ENCODE assay signal across 9 cellular contexts in genomic region chr19:45901432-45901903, GRCh38. TPM values are rescaled to one million over a fixed set of nuclear protein-coding genes. Genes with fewer than 3 reads are reported as not detected.
DNase-seq lines count a peak whose midpoint lies in the region; ATAC-seq and TF ChIP-seq lines count a peak whose summit lies in the region.
"Had no signal": no experiment of that assay in that cellular context is flagged by ENCODE, and none has a peak within 500 bp of the region (broad histone marks: within the 10 kb centered on the region; RNA-seq: fewer than 3 reads in every experiment).

No MANE protein-coding gene starts in this region.

- POLR2A ChIA-PET in Panc1 (lab: Charles Lee), result no interaction called here

- no peaks in the 10 kb centered on the region for H3K9me3 ChIP-seq in Panc1 (ENCODE audit: control insufficient read depth, insufficient read depth, low read depth, low read length)
- no peaks in the 10 kb centered on the region for H3K9me3 ChIP-seq in colonic mucosa
- no peaks in the 10 kb centered on the region for H3K9me3 ChIP-seq in transverse colon

- ATAC-seq in Panc1 (no peak), memory B cell (ENCODE audit: low read depth) (no peak), HG03432 (IDR thresholded peaks at IDR 0.05; ENCODE audit: unreplicated experiment) (no peak)

- H3K36me3 ChIP-seq in Panc1 (ENCODE audit: control insufficient read depth, insufficient read depth, low read length) (peaks cover 2% of the 10 kb centered on the region; the same call in 1 of the 2 replicates), colonic mucosa (no peaks in the 10 kb centered on the region), transverse colon (peaks cover 0 to 9% (median 0%) of the 10 kb centered on the region in 4 donors)

- BruUV-seq in Panc1 (replicated peaks; lab: Mats Ljungman, UMichigan), result no TSS peak

- H3K36me3 Mint-ChIP-seq in memory B cell, result peaks cover 11% of the 10 kb centered on the region

- no peak for TF ChIP-seq EP300 in transverse colon (IDR thresholded peaks at IDR 0.05; ENCODE audit: low read depth)

- WGBS in transverse colon (ENCODE audit: low coverage in 1 of 2), 2 donors, result 19% methylated on average over 63 of the region's 69 CpGs; no CpG with 5 or more reads in 1 of the 2 donors

- peak overlapping the region in 1 of 2 donors; percentile 83 for H3K9ac ChIP-seq in colonic mucosa (ENCODE audit: low read depth in 2 of 2, low read length in 2 of 2)

- H3K27ac Mint-ChIP-seq in memory B cell, result peak overlapping the region; percentile 78

- DNase-seq in DMS 273 (lab: John Stamatoyannopoulos, UW; ENCODE audit: unreplicated experiment) (peak; percentile 56), DMS 273 treated with DMSO at 0.1 percent for 48 hours (lab: John Stamatoyannopoulos, UW) (no peak), Panc1 (ENCODE audit: low read depth, low spot score) (no peak), colonic mucosa (peak; percentile 32), memory B cell (ENCODE audit: low spot score in 2 of 2) (peak in 1 of 2 donors; percentile 43), transverse colon (peak; percentile 48), GM10266 (ENCODE audit: extremely low spot score) (no peak)

- H3K4me1 ChIP-seq in Panc1 (ENCODE audit: control insufficient read depth, insufficient read depth, low read length), result peaks cover 3% of the 10 kb centered on the region
- H3K4me1 ChIP-seq in colonic mucosa, result peaks cover 11% of the 10 kb centered on the region
- H3K4me1 ChIP-seq in transverse colon, result peaks cover 13 to 29% (median 22%) of the 10 kb centered on the region in 4 donors

- no peak overlapping the region for H3K4me3 Mint-ChIP-seq in memory B cell

- TF ChIP-seq CTCF in Panc1 (IDR thresholded peaks at IDR 0.05) (no peak), colonic mucosa (IDR thresholded peaks at IDR 0.05) (no peak), transverse colon (IDR thresholded peaks at IDR 0.05) (no peak), GM10266 (IDR thresholded peaks at IDR 0.05; ENCODE audit: control insufficient read depth, insufficient read depth, low read depth, missing control alignments) (no peak)

- H3K27me3 ChIP-seq in Panc1 (ENCODE audit: control insufficient read depth, insufficient read depth, low read length), result no peaks in the 10 kb centered on the region
- no peaks in the 10 kb centered on the region for H3K27me3 ChIP-seq in colonic mucosa
- H3K27me3 ChIP-seq in transverse colon, result no peaks in the 10 kb centered on the region

- peaks cover 14% of the 10 kb centered on the region for H3K4me1 Mint-ChIP-seq in memory B cell

- TF ChIP-seq POLR2A in transverse colon (IDR thresholded peaks at IDR 0.05), result no peak

- H3K27me3 Mint-ChIP-seq in memory B cell, result peaks cover 3% of the 10 kb centered on the region

- no peak overlapping the region; the same call in 1 of the 2 replicates for H3K27ac ChIP-seq in Panc1 (ENCODE audit: low read length)
- no peak overlapping the region for H3K27ac ChIP-seq in colonic mucosa
- peak overlapping the region; percentile 75 to 92 (median 86) for H3K27ac ChIP-seq in transverse colon

- in situ Hi-C loops in Panc1 (cut with HindIII; ENCODE audit: low pct_unique_long_range_greater_than_20kb, low sequenced_read_pairs), result no loop called here
- in situ Hi-C loops in transverse colon (cut with MboI; ENCODE audit: low pct_ligation_motif_present in 1 of 4, low pct_unique_long_range_greater_than_20kb in 1 of 4, low sequenced_read_pairs in 3 of 4), result no loop called here

- CTCF ChIA-PET in Panc1 (lab: Charles Lee), result interaction anchor here (0.8 kb wide), 1 partner anchor 84 kb away, joined by 6 read pairs; no protein-coding TSS in a partner anchor

- peak overlapping the region; percentile 70 to 82 for H3K4me3 ChIP-seq in Panc1 (ENCODE audit: low read depth in 2 of 2, low read length in 2 of 2)
- peak overlapping the region; percentile 75 for H3K4me3 ChIP-seq in colonic mucosa
- H3K4me3 ChIP-seq in transverse colon, result peak overlapping the region; percentile 56 to 94 (median 79)

- intact Hi-C loops in Panc1 (cut with micrococcal nuclease; ENCODE audit: unreplicated experiment), result no loop called here
- intact Hi-C loops in colonic mucosa (cut with DNase I), result no loop called here
- intact Hi-C loops in transverse colon (cut with DNase I; ENCODE audit: low total_unique reads), result no loop called here

- no peaks in the 10 kb centered on the region for H3K9me3 Mint-ChIP-seq in memory B cell

RNA-seq across cellular contexts. Expression of gene MYPOP, which starts 0.9 kb away (rescaled TPM):
- 11.1 TPM for total RNA-seq in Panc1 (2021; ENCODE audit: unreplicated experiment)
- 11.6 TPM for polyA plus RNA-seq in Panc1 (2012; ENCODE audit: insufficient read length)
- total RNA-seq in colonic mucosa, result 1 to 10 TPM; 8.9 to 9.0 TPM
- total RNA-seq in transverse colon, result 10 to 100 TPM in 2 of 4 donors, 1 to 10 TPM in 2; 5.5 to 26.9 (median 8.9) TPM

RNA-seq across cellular contexts. Expression of gene NANOS2, which starts 13.1 kb away (rescaled TPM):
- total RNA-seq in Panc1 (2021; ENCODE audit: unreplicated experiment), result not detected
- not detected for polyA plus RNA-seq in Panc1 (2012; ENCODE audit: insufficient read length)
- not detected for total RNA-seq in colonic mucosa
- total RNA-seq in transverse colon, result not detected
- total RNA-seq: temporal lobe had no signal

RNA-seq across cellular contexts. Expression of gene IRF2BP1, which starts 15.5 kb away (rescaled TPM):
- total RNA-seq in Panc1 (2021; ENCODE audit: unreplicated experiment) (21.9 TPM), colonic mucosa (10 to 100 TPM; 20.3 to 29.7 TPM), transverse colon (10 to 100 TPM; 24.9 to 34.1 (median 29.5) TPM)
- polyA plus RNA-seq in Panc1 (2012; ENCODE audit: insufficient read length), result 22.4 TPM

RNA-seq across cellular contexts. Expression of gene FOXA3, which starts 37.3 kb away (rescaled TPM):
- 0.26 TPM for total RNA-seq in Panc1 (2021; ENCODE audit: unreplicated experiment)
- 0.22 TPM for polyA plus RNA-seq in Panc1 (2012; ENCODE audit: insufficient read length)
- 10 to 100 TPM; 48.5 to 55.9 TPM for total RNA-seq in colonic mucosa
- total RNA-seq in transverse colon, result 10 to 100 TPM in 2 of 4 donors, 1 to 10 TPM in 2; 1.9 to 24.4 (median 9.2) TPM
- total RNA-seq: temporal lobe had no signal

RNA-seq across cellular contexts. Expression of gene SYMPK, which starts 38.5 kb away (rescaled TPM):
- total RNA-seq in Panc1 (2021; ENCODE audit: unreplicated experiment) (47.7 TPM), colonic mucosa (100 to 1,000 TPM in 1 of 2 donors, 10 to 100 TPM in 1; 55.7 to 101 TPM), transverse colon (100 to 1,000 TPM in 2 of 4 donors, 10 to 100 TPM in 2; 35.2 to 189 (median 81.9) TPM)
- polyA plus RNA-seq in Panc1 (2012; ENCODE audit: insufficient read length), result 46.6 TPM

Comparison
In these comparisons a context has a peak if more than half of its experiments do, and no peak if none do; other contexts are left out.
1. DNase-seq: peak in DMS 273 (single experiment), colonic mucosa (single experiment) and transverse colon (single experiment); none in DMS 273 treated with DMSO at 0.1 percent for 48 hours (single experiment), Panc1 (single experiment) and GM10266 (single experiment).
2. H3K27ac ChIP-seq: peak in transverse colon (4 of 4); none in Panc1 (single experiment) and colonic mucosa (single experiment).
3. Peak in every context shown above with its lines, with median percentiles within 50 percentile points of each other: H3K4me3 ChIP-seq.